Comparison of ENCODE assay signal across 26 cellular contexts in the genomic region with DNA sequence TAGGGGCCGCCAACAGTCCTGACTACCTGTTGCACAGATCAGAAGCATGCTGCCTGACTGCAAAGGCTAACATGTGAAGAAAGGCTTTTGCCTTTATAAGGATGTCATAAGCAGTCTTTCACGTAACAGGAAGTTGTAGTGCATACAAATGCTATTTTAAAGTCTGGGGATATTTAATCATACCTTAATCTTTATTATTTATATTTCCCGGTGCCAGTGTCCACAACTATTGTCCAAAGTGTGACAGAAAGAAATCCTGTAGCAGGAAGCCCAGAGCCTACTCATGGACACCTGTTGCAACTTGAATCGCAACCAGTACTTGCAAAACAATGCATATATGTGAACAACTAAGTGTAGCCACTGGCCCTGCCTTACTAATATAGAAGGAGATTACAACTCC.
DNase-seq lines count a peak whose midpoint lies in the region; ATAC-seq, FAIRE-seq and TF ChIP-seq lines count a peak whose summit lies in the region.
"Had no signal": no experiment of that assay in that cellular context is flagged by ENCODE, and none has a peak within 500 bp of the region (broad histone marks: within the 10 kb centered on the region; RNA-seq: fewer than 3 reads in every experiment).

No MANE protein-coding gene starts in this region.

- no peak for ATAC-seq in Right ventricle myocardium inferior
- ATAC-seq: body of pancreas; left ventricle myocardium superior; naive thymus-derived CD4-positive, alpha-beta T cell; sciatic nerve had no signal

- CTCF ChIA-PET in activated naive CD4-positive, alpha-beta T cell treated with anti-CD3 and anti-CD28 coated beads, Interleukin-2, amount 10 ng/mL, durations not matched to agents 7 days and 5 days (lab: Charles Lee): no interaction called here

- H3K4me3 Mint-ChIP-seq in activated naive CD4-positive, alpha-beta T cell treated with anti-CD3 and anti-CD28 coated beads, Interleukin-2, amount 10 ng/mL, durations not matched to agents 7 days and 5 days: no peak overlapping the region
- H3K4me3 Mint-ChIP-seq: activated CD4-positive, alpha-beta memory T cell treated with anti-CD3 and anti-CD28 coated beads, Interleukin-2, amount 10 ng/mL, durations not matched to agents 7 days and 5 days; HFFc6 had no signal

- intact Hi-C loops in left ventricle myocardium inferior (cut with micrococcal nuclease) (no loop called here), Right ventricle myocardium inferior (cut with DNase I) (no loop called here)

- no peaks in the 10 kb centered on the region for H3K36me3 Mint-ChIP-seq in activated naive CD4-positive, alpha-beta T cell treated with anti-CD3 and anti-CD28 coated beads, Interleukin-2, amount 10 ng/mL, durations not matched to agents 7 days and 5 days
- H3K36me3 Mint-ChIP-seq: naive thymus-derived CD4-positive, alpha-beta T cell had no signal

- H3K4me1 ChIP-seq in left ventricle myocardium inferior: peaks cover 6% of the 10 kb centered on the region
- H3K4me1 ChIP-seq: BLaER1, body of pancreas, psoas muscle had no signal

- H3K27me3 ChIP-seq in left ventricle myocardium inferior (ENCODE audit: low read depth): no peaks in the 10 kb centered on the region
- H3K27me3 ChIP-seq in bronchial epithelial cell (ENCODE audit: control insufficient read depth, insufficient read depth, low read length): no peaks in the 10 kb centered on the region
- H3K27me3 ChIP-seq: BLaER1, body of pancreas, stomach had no signal

- H3K36me3 ChIP-seq in left ventricle myocardium inferior: no peaks in the 10 kb centered on the region
- no peaks in the 10 kb centered on the region for H3K36me3 ChIP-seq in bronchial epithelial cell (ENCODE audit: control insufficient read depth, insufficient read depth, low read length)
- H3K36me3 ChIP-seq: BLaER1, stomach had no signal

- no peaks in the 10 kb centered on the region for H3K9me3 ChIP-seq in left ventricle myocardium inferior (replicated peaks)
- H3K9me3 ChIP-seq: BLaER1, body of pancreas, psoas muscle, stomach had no signal

- H3K27ac ChIP-seq in left ventricle myocardium inferior (replicated peaks): peak overlapping the region; percentile 40
- H3K27ac ChIP-seq: BLaER1, body of pancreas, psoas muscle had no signal

- H3K27me3 Mint-ChIP-seq in activated naive CD4-positive, alpha-beta T cell treated with anti-CD3 and anti-CD28 coated beads, Interleukin-2, amount 10 ng/mL, durations not matched to agents 7 days and 5 days: no peaks in the 10 kb centered on the region

- DNase-seq in left ventricle myocardium inferior (no peak), Right ventricle myocardium inferior (ENCODE audit: missing footprints) (no peak), bronchial epithelial cell (ENCODE audit: low read depth) (peak; percentile 81), kidney tubule cell (ENCODE audit: low spot score) (peak; percentile 24), NCI-H748 (lab: John Stamatoyannopoulos, UW; ENCODE audit: unreplicated experiment) (no peak), GM13976 (ENCODE audit: low spot score) (no peak)
- no peak for DNase-seq in activated naive CD4-positive, alpha-beta T cell treated with anti-CD3 and anti-CD28 coated beads, Interleukin-2, amount 10 ng/mL, durations not matched to agents 7 days and 5 days
- DNase-seq: activated CD4-positive, alpha-beta memory T cell treated with anti-CD3 and anti-CD28 coated beads, Interleukin-2, amount 10 ng/mL, durations not matched to agents 7 days and 5 days; activated CD8-positive, alpha-beta memory T cell treated with anti-CD3 and anti-CD28 coated beads, Interleukin-2, amount 50 U/mL, for 4 hours; activated naive CD4-positive, alpha-beta T cell treated with anti-CD3 and anti-CD28 coated beads, Interleukin-2, amount 50 U/mL, for 16 hours; GF-D8; glutamatergic neuron; GOT3; HFFc6; left ventricle myocardium superior; midbrain; NCI-H1092; NCI-H1694; NCI-H2171 treated with DMSO at 0.1 percent for 48 hours; stimulated activated CD8-positive, alpha-beta memory T cell treated with anti-CD3 and anti-CD28 coated beads, Interleukin-4, amount 100 ng/mL, for 48 hours; stomach had no signal

- H3K9me3 Mint-ChIP-seq in activated naive CD4-positive, alpha-beta T cell treated with anti-CD3 and anti-CD28 coated beads, Interleukin-2, amount 10 ng/mL, durations not matched to agents 7 days and 5 days: no peaks in the 10 kb centered on the region
- H3K9me3 Mint-ChIP-seq: activated CD4-positive, alpha-beta memory T cell treated with anti-CD3 and anti-CD28 coated beads, Interleukin-2, amount 10 ng/mL, durations not matched to agents 7 days and 5 days; HFFc6; naive thymus-derived CD4-positive, alpha-beta T cell had no signal

- TF ChIP-seq CTCF in left ventricle myocardium inferior (IDR thresholded peaks at IDR 0.05; ENCODE audit: borderline replicate concordance) (no peak), bronchial epithelial cell (IDR thresholded peaks at IDR 0.05; ENCODE audit: insufficient read depth, low read length, severe bottlenecking) (no peak), GM13976 (IDR thresholded peaks at IDR 0.05; ENCODE audit: borderline replicate concordance, control extremely low read depth, extremely low read depth, insufficient read depth, missing control alignments) (no peak)

- no peak overlapping the region for H3K27ac Mint-ChIP-seq in activated naive CD4-positive, alpha-beta T cell treated with anti-CD3 and anti-CD28 coated beads, Interleukin-2, amount 10 ng/mL, durations not matched to agents 7 days and 5 days
- H3K27ac Mint-ChIP-seq: activated CD4-positive, alpha-beta memory T cell treated with anti-CD3 and anti-CD28 coated beads, Interleukin-2, amount 10 ng/mL, durations not matched to agents 7 days and 5 days; HFFc6; naive thymus-derived CD4-positive, alpha-beta T cell had no signal

- no peak overlapping the region for H3K4me3 ChIP-seq in left ventricle myocardium inferior
- no peak overlapping the region for H3K4me3 ChIP-seq in bronchial epithelial cell (ENCODE audit: low read depth, low read length)
- H3K4me3 ChIP-seq: BLaER1, body of pancreas, psoas muscle, stomach had no signal

- no peaks in the 10 kb centered on the region for H3K4me1 Mint-ChIP-seq in activated naive CD4-positive, alpha-beta T cell treated with anti-CD3 and anti-CD28 coated beads, Interleukin-2, amount 10 ng/mL, durations not matched to agents 7 days and 5 days
- H3K4me1 Mint-ChIP-seq: activated CD4-positive, alpha-beta memory T cell treated with anti-CD3 and anti-CD28 coated beads, Interleukin-2, amount 10 ng/mL, durations not matched to agents 7 days and 5 days had no signal

- in situ Hi-C loops in GM13976 (cut with MboI; ENCODE audit: low sequenced_read_pairs, unreplicated experiment): no loop called here

- FAIRE-seq in bronchial epithelial cell (lab: Jason Lieb, UNC): no peak

Comparison
In these comparisons a context has a peak if more than half of its experiments do, and no peak if none do; other contexts are left out.
1. DNase-seq: peak in bronchial epithelial cell (single experiment) and kidney tubule cell (single experiment); none in left ventricle myocardium inferior (single experiment), Right ventricle myocardium inferior (single experiment), NCI-H748 (single experiment), activated naive CD4-positive, alpha-beta T cell treated with anti-CD3 and anti-CD28 coated beads, Interleukin-2, amount 10 ng/mL, durations not matched to agents 7 days and 5 days (single experiment) and GM13976 (single experiment).